23 cellular contexts compared by ENCODE assay signal in the genomic region with DNA sequence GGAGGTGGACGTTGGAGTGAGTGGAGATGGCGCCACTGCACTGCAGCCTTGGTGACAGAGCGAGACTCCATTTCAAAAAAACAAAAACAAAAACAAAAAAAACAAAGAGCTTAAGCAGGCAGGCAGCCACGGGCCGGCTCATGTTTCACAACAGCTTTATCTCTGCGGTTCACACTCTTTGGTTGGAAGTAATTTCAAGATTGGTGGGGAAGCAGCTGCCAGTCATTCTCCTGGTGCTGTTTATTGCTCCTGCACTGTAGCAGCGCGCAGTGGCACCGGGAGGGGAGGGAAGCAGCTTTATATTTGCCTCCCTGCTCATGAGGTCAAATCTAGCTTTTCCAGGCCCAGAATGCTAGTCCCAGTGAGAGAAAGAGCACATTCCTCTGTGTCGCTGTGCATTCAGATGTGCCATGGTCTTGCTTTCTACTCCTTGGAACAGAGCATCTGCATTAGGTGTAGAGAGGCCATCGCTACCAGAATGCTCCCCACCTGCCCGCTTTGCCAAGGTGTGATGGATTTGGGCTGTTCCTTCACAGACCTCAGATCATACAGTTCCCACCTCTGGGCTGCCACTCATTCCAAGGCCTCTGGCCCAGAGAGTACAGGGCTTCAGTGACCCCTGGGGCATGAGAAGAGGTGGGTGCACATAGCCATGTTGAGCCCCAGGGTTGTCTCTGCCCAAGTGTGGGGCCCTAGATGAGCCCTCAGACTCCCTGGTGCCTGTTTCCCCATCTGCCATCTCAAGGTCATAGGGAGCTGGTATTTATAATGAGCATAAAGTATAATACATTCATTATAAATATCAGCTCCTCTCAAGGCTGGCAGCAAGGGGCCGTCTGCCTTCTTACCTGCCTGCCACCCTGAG.
"Had no signal": no experiment of that assay in that cellular context is flagged by ENCODE, and none has a peak within 500 bp of the region (broad histone marks: within the 10 kb centered on the region; RNA-seq: fewer than 3 reads in every experiment).

No MANE protein-coding gene starts in this region.

- H3K27ac Mint-ChIP-seq: endodermal cell; natural killer cell treated with Interleukin-12 subunit alpha and Interleukin-12 subunit beta and Interleukin-15 and Interleukin-18, amount 100 ng/mL, for 72 hours; stimulated activated memory B cell treated with anti-CD40 and anti-IgM and Interleukin-4, amounts not matched to agents 10 μg/mL and 1 μg/mL and 100 μg/mL, for 72 hours had no signal

- H3K4me1 Mint-ChIP-seq: stimulated activated memory B cell treated with anti-CD40 and anti-IgM and Interleukin-4, amounts not matched to agents 10 μg/mL and 1 μg/mL and 100 μg/mL, for 72 hours had no signal

- H3K4me3 ChIP-seq: coronary artery, hepatocyte, lung, spleen, stomach, thoracic aorta, transverse colon had no signal

- H3K9me3 ChIP-seq: spleen, stomach, thoracic aorta, transverse colon had no signal

- H3K4me3 Mint-ChIP-seq: endodermal cell; natural killer cell treated with Interleukin-12 subunit alpha and Interleukin-12 subunit beta and Interleukin-15 and Interleukin-18, amount 100 ng/mL, for 72 hours; stimulated activated memory B cell treated with anti-CD40 and anti-IgM and Interleukin-4, amounts not matched to agents 10 μg/mL and 1 μg/mL and 100 μg/mL, for 72 hours had no signal

- ATAC-seq: left colon; left ventricle myocardium superior; natural killer cell treated with Interleukin-12 subunit alpha and Interleukin-12 subunit beta and Interleukin-15 and Interleukin-18, amount 100 ng/mL, for 72 hours; sciatic nerve; stimulated activated memory B cell treated with anti-CD40 and anti-IgM and Interleukin-4, amounts not matched to agents 10 μg/mL and 1 μg/mL and 100 μg/mL, for 72 hours had no signal

- H3K27me3 ChIP-seq: hepatocyte, spleen, stomach, transverse colon had no signal

- H3K27ac ChIP-seq: coronary artery, hepatocyte, spleen, stomach, thoracic aorta, transverse colon had no signal

- H3K27me3 Mint-ChIP-seq: natural killer cell treated with Interleukin-12 subunit alpha and Interleukin-12 subunit beta and Interleukin-15 and Interleukin-18, amount 100 ng/mL, for 72 hours; stimulated activated memory B cell treated with anti-CD40 and anti-IgM and Interleukin-4, amounts not matched to agents 10 μg/mL and 1 μg/mL and 100 μg/mL, for 72 hours had no signal

- DNase-seq: effector CD4-positive, alpha-beta T cell; endodermal cell; erythroblast; foreskin melanocyte; head of caudate nucleus; left colon; left ventricle myocardium superior; mesenchymal stem cell; midbrain; spleen; stimulated activated CD4-positive, alpha-beta T cell treated with anti-CD3 and anti-CD28 coated beads, Interleukin-15, amount 100 ng/mL, for 24 hours; stimulated activated CD4-positive, alpha-beta T cell treated with anti-CD3 and anti-CD28 coated beads, Interleukin-1b, Interleukin-23, amount 100 ng/mL, for 48 hours; stimulated activated CD4-positive, alpha-beta T cell treated with anti-CD3 and anti-CD28 coated beads, Interleukin-4, amount 100 ng/mL, for 24 hours; stomach; substantia nigra; transverse colon had no signal

- H3K36me3 ChIP-seq: spleen, stomach, thoracic aorta, transverse colon had no signal

- H3K9me3 Mint-ChIP-seq: endodermal cell; natural killer cell treated with Interleukin-12 subunit alpha and Interleukin-12 subunit beta and Interleukin-15 and Interleukin-18, amount 100 ng/mL, for 72 hours; stimulated activated memory B cell treated with anti-CD40 and anti-IgM and Interleukin-4, amounts not matched to agents 10 μg/mL and 1 μg/mL and 100 μg/mL, for 72 hours had no signal

- H3K4me1 ChIP-seq: stomach, transverse colon had no signal
